In genomic region chr2:200700856-200701255, GRCh38 we compare ENCODE assay signal across 31 cellular contexts.
"Had no signal": no experiment of that assay in that cellular context is flagged by ENCODE, and none has a peak within 500 bp of the region (broad histone marks: within the 10 kb centered on the region; RNA-seq: fewer than 3 reads in every experiment).

No MANE protein-coding gene starts in this region.

- DNase-seq: activated CD4-positive, alpha-beta memory T cell treated with anti-CD3 and anti-CD28 coated beads, Interleukin-2, amount 10 ng/mL, durations not matched to agents 7 days and 5 days; activated CD4-positive, alpha-beta T cell treated with anti-CD3 and anti-CD28 coated beads for 1 hour; activated CD4-positive, alpha-beta T cell treated with anti-CD3 and anti-CD28 coated beads for 4 hours; activated CD4-positive, alpha-beta T cell treated with anti-CD3 and anti-CD28 coated beads, Interleukin-2, amount 10 ng/mL, durations not matched to agents 7 days and 5 days; activated CD4-positive, alpha-beta T cell treated with anti-CD3 and anti-CD28 coated beads, Interleukin-2, amount 50 U/mL, for 4 hours; activated CD8-positive, alpha-beta memory T cell treated with anti-CD3 and anti-CD28 coated beads, Interleukin-2, amount 50 U/mL, for 48 hours; activated gamma-delta T cell; activated naive CD4-positive, alpha-beta T cell; activated naive CD4-positive, alpha-beta T cell treated with anti-CD3 and anti-CD28 coated beads, Interleukin-2, amount 10 ng/mL, durations not matched to agents 7 days and 5 days; activated naive CD8-positive, alpha-beta T cell treated with anti-CD3 and anti-CD28 coated beads, Interleukin-2, amount 10 ng/mL, durations not matched to agents 7 days and 5 days; activated T-cell treated with anti-CD3 and anti-CD28 coated beads for 4 hours; activated T-cell treated with anti-CD3 and anti-CD28 coated beads, Interleukin-2, amount 50 U/mL, for 24 hours; activated T-cell treated with anti-CD3 and anti-CD28 coated beads, Interleukin-2, amount 50 U/mL, for 72 hours; amniotic stem cell; anterior cingulate cortex; brain microvascular endothelial cell; effector CD4-positive, alpha-beta T cell; foreskin melanocyte; head of caudate nucleus; hippocampal formation; T-helper 1 cell; T-helper 17 cell; T1000 had no signal

- H3K9me3 Mint-ChIP-seq: activated CD4-positive, alpha-beta memory T cell treated with anti-CD3 and anti-CD28 coated beads, Interleukin-2, amount 10 ng/mL, durations not matched to agents 7 days and 5 days; activated CD4-positive, alpha-beta T cell treated with anti-CD3 and anti-CD28 coated beads, Interleukin-2, amount 10 ng/mL, durations not matched to agents 7 days and 5 days; activated naive CD4-positive, alpha-beta T cell treated with anti-CD3 and anti-CD28 coated beads, Interleukin-2, amount 10 ng/mL, durations not matched to agents 7 days and 5 days; activated naive CD4-positive, alpha-beta T cell treated with anti-CD3 and anti-CD28 coated beads, Interleukin-2, amount 50 U/mL, for 72 hours; activated naive CD8-positive, alpha-beta T cell treated with anti-CD3 and anti-CD28 coated beads, Interleukin-2, amount 10 ng/mL, durations not matched to agents 7 days and 5 days; activated T-cell treated with anti-CD3 and anti-CD28 coated beads, Interleukin-2, amount 50 U/mL, for 24 hours; central memory CD8-positive, alpha-beta T cell; dendritic cell treated with granulocyte-macrophage colony-stimulating factor and Interleukin-4, amounts not matched to agents 40 ng/mL and 50 ng/mL, for 4 days; T-helper 2 cell treated with Interferon-gamma antibody and Interleukin-4, amounts not matched to agents 5 μg/mL and 100 μg/mL, for 36 hours; WTC11 had no signal

- H3K9me3 ChIP-seq: gastroesophageal sphincter had no signal

- H3K4me1 ChIP-seq: gastroesophageal sphincter had no signal

- H3K4me3 ChIP-seq: coronary artery, gastroesophageal sphincter had no signal

- ATAC-seq: activated naive CD4-positive, alpha-beta T cell treated with anti-CD3 and anti-CD28 coated beads, Interleukin-2, amount 50 U/mL, for 72 hours; activated T-cell treated with anti-CD3 and anti-CD28 coated beads, Interleukin-2, amount 50 U/mL, for 72 hours; gastroesophageal sphincter; T-helper 17 cell; WTC11 had no signal

- H3K36me3 Mint-ChIP-seq: activated naive CD4-positive, alpha-beta T cell treated with anti-CD3 and anti-CD28 coated beads, Interleukin-2, amount 10 ng/mL, durations not matched to agents 7 days and 5 days; activated naive CD4-positive, alpha-beta T cell treated with anti-CD3 and anti-CD28 coated beads, Interleukin-2, amount 50 U/mL, for 72 hours; activated naive CD8-positive, alpha-beta T cell treated with anti-CD3 and anti-CD28 coated beads, Interleukin-2, amount 10 ng/mL, durations not matched to agents 7 days and 5 days; WTC11 had no signal

- H3K4me3 Mint-ChIP-seq: activated CD4-positive, alpha-beta memory T cell treated with anti-CD3 and anti-CD28 coated beads, Interleukin-2, amount 10 ng/mL, durations not matched to agents 7 days and 5 days; activated CD4-positive, alpha-beta T cell treated with anti-CD3 and anti-CD28 coated beads, Interleukin-2, amount 10 ng/mL, durations not matched to agents 7 days and 5 days; activated naive CD4-positive, alpha-beta T cell treated with anti-CD3 and anti-CD28 coated beads, Interleukin-2, amount 10 ng/mL, durations not matched to agents 7 days and 5 days; activated naive CD8-positive, alpha-beta T cell treated with anti-CD3 and anti-CD28 coated beads, Interleukin-2, amount 10 ng/mL, durations not matched to agents 7 days and 5 days; activated T-cell treated with anti-CD3 and anti-CD28 coated beads, Interleukin-2, amount 50 U/mL, for 24 hours; activated T-cell treated with anti-CD3 and anti-CD28 coated beads, Interleukin-2, amount 50 U/mL, for 72 hours; central memory CD8-positive, alpha-beta T cell; dendritic cell treated with granulocyte-macrophage colony-stimulating factor and Interleukin-4, amounts not matched to agents 40 ng/mL and 50 ng/mL, for 4 days; T-helper 17 cell; T-helper 2 cell treated with Interferon-gamma antibody and Interleukin-4, amounts not matched to agents 5 μg/mL and 100 μg/mL, for 36 hours; WTC11 had no signal

- H3K27me3 ChIP-seq: brain microvascular endothelial cell had no signal

- H3K27ac ChIP-seq: brain microvascular endothelial cell, coronary artery, epithelial cell of prostate, gastroesophageal sphincter had no signal

- H3K27ac Mint-ChIP-seq: activated CD4-positive, alpha-beta memory T cell treated with anti-CD3 and anti-CD28 coated beads, Interleukin-2, amount 10 ng/mL, durations not matched to agents 7 days and 5 days; activated CD4-positive, alpha-beta T cell treated with anti-CD3 and anti-CD28 coated beads, Interleukin-2, amount 10 ng/mL, durations not matched to agents 7 days and 5 days; activated naive CD4-positive, alpha-beta T cell treated with anti-CD3 and anti-CD28 coated beads, Interleukin-2, amount 10 ng/mL, durations not matched to agents 7 days and 5 days; activated naive CD4-positive, alpha-beta T cell treated with anti-CD3 and anti-CD28 coated beads, Interleukin-2, amount 50 U/mL, for 72 hours; activated naive CD8-positive, alpha-beta T cell treated with anti-CD3 and anti-CD28 coated beads, Interleukin-2, amount 10 ng/mL, durations not matched to agents 7 days and 5 days; activated T-cell treated with anti-CD3 and anti-CD28 coated beads, Interleukin-2, amount 50 U/mL, for 24 hours; activated T-cell treated with anti-CD3 and anti-CD28 coated beads, Interleukin-2, amount 50 U/mL, for 72 hours; dendritic cell treated with granulocyte-macrophage colony-stimulating factor and Interleukin-4, amounts not matched to agents 40 ng/mL and 50 ng/mL, for 4 days; T-helper 17 cell; T-helper 2 cell treated with Interferon-gamma antibody and Interleukin-4, amounts not matched to agents 5 μg/mL and 100 μg/mL, for 36 hours; WTC11 had no signal

- H3K36me3 ChIP-seq: brain microvascular endothelial cell, gastroesophageal sphincter had no signal
